8 cellular contexts compared by ENCODE assay signal in the genomic region with DNA sequence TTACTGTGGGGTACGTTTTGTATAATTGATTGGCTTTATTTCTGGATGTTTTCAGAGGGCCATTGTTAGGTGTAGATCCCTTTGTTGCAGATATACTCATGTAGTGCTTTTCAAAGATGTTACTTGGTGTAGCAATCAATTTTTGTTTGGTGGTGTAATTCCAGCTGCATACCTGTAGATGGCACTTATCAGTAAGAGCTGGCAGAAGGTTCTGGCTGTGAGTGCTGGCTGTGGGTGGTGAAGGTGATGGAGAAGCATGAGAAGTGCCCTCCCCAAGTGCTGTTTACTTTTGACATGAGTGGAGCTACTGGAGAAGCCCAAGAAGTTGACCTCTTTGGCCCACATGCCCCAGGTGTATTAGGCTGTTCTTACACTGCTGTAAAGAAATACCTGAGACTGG.
A peak's percentile ranks its signal among the peaks of the same experiment; 100 is the strongest.
DNase-seq lines count a peak whose midpoint lies in the region; ATAC-seq and TF ChIP-seq lines count a peak whose summit lies in the region.

No MANE protein-coding gene starts in this region.

- WGBS in smooth muscle cell (ENCODE audit: low lambda C conversion rate), result 22% methylated on average over 1 of the region's 1 CpG

- H3K4me1 Mint-ChIP-seq in WTC11, result no peaks in the 10 kb centered on the region
- H3K4me1 Mint-ChIP-seq in T-helper 2 cell treated with Interferon-gamma antibody and Interleukin-4, amounts not matched to agents 5 μg/mL and 100 μg/mL, for 36 hours (ENCODE audit: low read depth), result no peaks in the 10 kb centered on the region

- no peak overlapping the region for H3K27ac Mint-ChIP-seq in WTC11
- H3K27ac Mint-ChIP-seq in T-helper 2 cell treated with Interferon-gamma antibody and Interleukin-4, amounts not matched to agents 5 μg/mL and 100 μg/mL, for 36 hours, result no peak overlapping the region

- no peaks in the 10 kb centered on the region for H3K79me2 ChIP-seq in smooth muscle cell (ENCODE audit: low read depth)

- DNase-seq in CMK (ENCODE audit: low read depth), result peak; percentile 14
- DNase-seq in WTC11 (ENCODE audit: low spot score), result peak; percentile 31
- DNase-seq in smooth muscle cell (lab: John Stamatoyannopoulos, UW; ENCODE audit: unreplicated experiment), result no peak
- DNase-seq in GM19240 (ENCODE audit: insufficient read length, low spot score), result no peak
- DNase-seq in stimulated activated CD4-positive, alpha-beta T cell treated with anti-CD3 and anti-CD28 coated beads, Interleukin-4, amount 100 ng/mL, for 4 hours, result no peak
- no peak for DNase-seq in T-helper 2 cell treated with Interferon-gamma antibody and Interleukin-4, amounts not matched to agents 5 μg/mL and 100 μg/mL, for 36 hours (ENCODE audit: low spot score)

- no peak overlapping the region for H3K27ac ChIP-seq in smooth muscle cell (ENCODE audit: low read depth)

- ATAC-seq in GM18867 (IDR thresholded peaks at IDR 0.05; ENCODE audit: unreplicated experiment), result peak; percentile 91
- peak; percentile 94 for ATAC-seq in HG03354 (IDR thresholded peaks at IDR 0.05; ENCODE audit: poor library complexity, severe bottlenecking, unreplicated experiment)
- peak; percentile 91 for ATAC-seq in WTC11

- no peak overlapping the region for H2AFZ ChIP-seq in smooth muscle cell (ENCODE audit: low read depth)

- TF ChIP-seq CTCF in WTC11 (IDR thresholded peaks at IDR 0.05), result peak; percentile 47; the same call in 1 of the 2 replicates
- TF ChIP-seq CTCF in smooth muscle cell (IDR thresholded peaks at IDR 0.05; ENCODE audit: borderline replicate concordance, insufficient read depth, poor library complexity, severe bottlenecking), result peak; percentile 46

- H3K4me2 ChIP-seq in smooth muscle cell, result no peak overlapping the region

- no peaks in the 10 kb centered on the region for H3K4me1 ChIP-seq in smooth muscle cell (ENCODE audit: low read depth)

- peaks cover 5% of the 10 kb centered on the region; the same call in 1 of the 2 replicates for H3K36me3 Mint-ChIP-seq in WTC11
- no peaks in the 10 kb centered on the region for H3K36me3 Mint-ChIP-seq in T-helper 2 cell treated with Interferon-gamma antibody and Interleukin-4, amounts not matched to agents 5 μg/mL and 100 μg/mL, for 36 hours (ENCODE audit: low read depth)

- no peak overlapping the region for H3K9ac ChIP-seq in smooth muscle cell (ENCODE audit: low read depth)

- H3K27me3 ChIP-seq in smooth muscle cell (ENCODE audit: low read depth), result peaks cover 11% of the 10 kb centered on the region

- no peaks in the 10 kb centered on the region for H4K20me1 ChIP-seq in smooth muscle cell (ENCODE audit: low read depth)

- peaks cover 19% of the 10 kb centered on the region for H3K27me3 Mint-ChIP-seq in WTC11 (ENCODE audit: low read depth)
- H3K27me3 Mint-ChIP-seq in T-helper 2 cell treated with Interferon-gamma antibody and Interleukin-4, amounts not matched to agents 5 μg/mL and 100 μg/mL, for 36 hours (ENCODE audit: low read depth), result peaks cover 2% of the 10 kb centered on the region

- no peaks in the 10 kb centered on the region for H3F3A ChIP-seq in smooth muscle cell (ENCODE audit: low read depth)

- no peak overlapping the region for H3K4me3 ChIP-seq in smooth muscle cell

- CTCF ChIA-PET in WTC11 (lab: Charles Lee), result interaction anchor here (0.7 to 2.0 kb wide), 6 partner anchors 11 to 33 kb away, joined by 3 to 11 read pairs (median 4); no protein-coding TSS in a partner anchor

- H3K9me3 ChIP-seq in smooth muscle cell (replicated peaks; ENCODE audit: low read depth), result no peaks in the 10 kb centered on the region

- H3K9me3 Mint-ChIP-seq in WTC11, result peaks cover 14% of the 10 kb centered on the region
- no peaks in the 10 kb centered on the region for H3K9me3 Mint-ChIP-seq in T-helper 2 cell treated with Interferon-gamma antibody and Interleukin-4, amounts not matched to agents 5 μg/mL and 100 μg/mL, for 36 hours

- no peaks in the 10 kb centered on the region for H3K36me3 ChIP-seq in smooth muscle cell (ENCODE audit: low read depth)

- H3K4me3 Mint-ChIP-seq in WTC11, result no peak overlapping the region
- no peak overlapping the region for H3K4me3 Mint-ChIP-seq in T-helper 2 cell treated with Interferon-gamma antibody and Interleukin-4, amounts not matched to agents 5 μg/mL and 100 μg/mL, for 36 hours

- POLR2A ChIA-PET in WTC11 (lab: Charles Lee), result no interaction called here

TF ChIP-seq in WTC11, 78 proteins besides CTCF, POLR2A, EP300 and RAD21:
- TF ChIP-seq ZNF121 (CRISPR knock-in tag; IDR thresholded peaks at IDR 0.05), result no peak
- TF ChIP-seq, protein P1, sequence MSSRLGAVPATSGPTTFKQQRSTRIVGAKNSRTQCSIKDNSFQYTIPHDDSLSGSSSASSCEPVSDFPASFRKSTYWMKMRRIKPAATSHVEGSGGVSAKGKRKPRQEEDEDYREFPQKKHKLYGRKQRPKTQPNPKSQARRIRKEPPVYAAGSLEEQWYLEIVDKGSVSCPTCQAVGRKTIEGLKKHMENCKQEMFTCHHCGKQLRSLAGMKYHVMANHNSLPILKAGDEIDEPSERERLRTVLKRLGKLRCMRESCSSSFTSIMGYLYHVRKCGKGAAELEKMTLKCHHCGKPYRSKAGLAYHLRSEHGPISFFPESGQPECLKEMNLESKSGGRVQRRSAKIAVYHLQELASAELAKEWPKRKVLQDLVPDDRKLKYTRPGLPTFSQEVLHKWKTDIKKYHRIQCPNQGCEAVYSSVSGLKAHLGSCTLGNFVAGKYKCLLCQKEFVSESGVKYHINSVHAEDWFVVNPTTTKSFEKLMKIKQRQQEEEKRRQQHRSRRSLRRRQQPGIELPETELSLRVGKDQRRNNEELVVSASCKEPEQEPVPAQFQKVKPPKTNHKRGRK (CRISPR knock-in tag; IDR thresholded peaks at IDR 0.05; ENCODE audit: borderline replicate concordance), result no peak
TF ChIP-seq in WTC11: peak in this region for 0.

Comparison
In these comparisons a context has a peak if more than half of its experiments do, and no peak if none do; other contexts are left out.
1. DNase-seq: peak in CMK (single experiment) and WTC11 (single experiment); none in smooth muscle cell (single experiment), GM19240 (single experiment), stimulated activated CD4-positive, alpha-beta T cell treated with anti-CD3 and anti-CD28 coated beads, Interleukin-4, amount 100 ng/mL, for 4 hours (0 of 2) and T-helper 2 cell treated with Interferon-gamma antibody and Interleukin-4, amounts not matched to agents 5 μg/mL and 100 μg/mL, for 36 hours (single experiment).
2. Peak in every context shown above with its lines, with median percentiles within 50 percentile points of each other: ATAC-seq.